In genomic region chr13:65964672-65965071, GRCh38 we compare ENCODE assay signal across 20 cellular contexts.
"Had no signal": no experiment of that assay in that cellular context is flagged by ENCODE, and none has a peak within 500 bp of the region (broad histone marks: within the 10 kb centered on the region; RNA-seq: fewer than 3 reads in every experiment).

No MANE protein-coding gene starts in this region.

- H3K4me1 ChIP-seq: adrenal gland, left lung, sigmoid colon, spleen, testis had no signal

- H3K27me3 ChIP-seq: adrenal gland, cardiac muscle cell, left lung, sigmoid colon, spleen, testis had no signal

- H3K27ac ChIP-seq: adrenal gland, cardiac muscle cell, left lung, sigmoid colon, spleen, testis had no signal

- DNase-seq: activated CD4-positive, alpha-beta T cell treated with anti-CD3 and anti-CD28 coated beads, Interleukin-2, amount 50 U/mL, for 4 hours; activated gamma-delta T cell; adrenal gland; dermis blood vessel endothelial cell; effector memory CD4-positive, alpha-beta T cell; foreskin fibroblast; glutamatergic neuron; hypothalamus; kidney; left lung; midbrain; nucleus accumbens; sigmoid colon; spleen; stimulated activated CD4-positive, alpha-beta T cell treated with anti-CD3 and anti-CD28 coated beads, Interleukin-4, amount 100 ng/mL, for 4 hours; T-helper 2 cell; testis had no signal

- ATAC-seq: activated naive CD4-positive, alpha-beta T cell treated with anti-CD3 and anti-CD28 coated beads, Interleukin-2, amount 50 U/mL, for 72 hours; left lung; stimulated activated memory B cell treated with anti-CD40 and anti-IgM and Interleukin-4, amounts not matched to agents 10 μg/mL and 1 μg/mL and 100 μg/mL, for 72 hours had no signal

- H3K36me3 ChIP-seq: adrenal gland, cardiac muscle cell, left lung, sigmoid colon, spleen had no signal

- H3K4me3 ChIP-seq: adrenal gland, cardiac muscle cell, left lung, sigmoid colon, spleen, testis had no signal

- H3K9me3 ChIP-seq: adrenal gland, left lung, sigmoid colon, testis had no signal
